9 cellular contexts compared by ENCODE assay signal in genomic region chr1:50873458-50874187, GRCh38.
A peak's percentile ranks its signal among the peaks of the same experiment; 100 is the strongest.
DNase-seq lines count a peak whose midpoint lies in the region; ATAC-seq and TF ChIP-seq lines count a peak whose summit lies in the region.
"Had no signal": no experiment of that assay in that cellular context is flagged by ENCODE, and none has a peak within 500 bp of the region (broad histone marks: within the 10 kb centered on the region; RNA-seq: fewer than 3 reads in every experiment).

No MANE protein-coding gene starts in this region.

- peak; percentile 19 for TF ChIP-seq CTCF in AG04449 (IDR thresholded peaks at IDR 0.05; ENCODE audit: insufficient read depth, low read length, missing control alignments)

- no peak overlapping the region for H3K27ac Mint-ChIP-seq in stimulated activated naive CD8-positive, alpha-beta T cell treated with anti-CD3 and anti-CD28 coated beads, Interleukin-15, amount 100 ng/mL, for 72 hours

- POLR2A ChIA-PET in AG04449 (lab: Yijun Ruan, JAX), result no interaction called here

- ATAC-seq in GM18505 (IDR thresholded peaks at IDR 0.05; ENCODE audit: unreplicated experiment) (peak; percentile 92), HG02884 (IDR thresholded peaks at IDR 0.05; ENCODE audit: unreplicated experiment) (peak; percentile 93)
- ATAC-seq in stimulated activated naive CD8-positive, alpha-beta T cell treated with anti-CD3 and anti-CD28 coated beads, Interleukin-15, amount 100 ng/mL, for 72 hours, result peak; percentile 81

- DNase-seq in AG04449 (ENCODE audit: low read depth, low spot score), result no peak
- DNase-seq in NCI-H2081 (lab: John Stamatoyannopoulos, UW), result peak; percentile 60 to 70
- peak; percentile 45 to 71 for DNase-seq in activated CD4-positive, alpha-beta T cell treated with anti-CD3 and anti-CD28 coated beads for 4 hours
- DNase-seq in effector CD8-positive, alpha-beta T cell (lab: John Stamatoyannopoulos, UW), result peak; percentile 27
- DNase-seq in mucosa of gallbladder (ENCODE audit: low spot score), result peak; percentile 71
- peak; percentile 44 to 54 for DNase-seq in stimulated activated naive CD8-positive, alpha-beta T cell treated with anti-CD3 and anti-CD28 coated beads, Interleukin-15, amount 100 ng/mL, for 72 hours

- no peak for TF ChIP-seq POLR2A in GM18505 (IDR thresholded peaks at IDR 0.05; ENCODE audit: borderline replicate concordance, extremely low read depth, insufficient read depth, insufficient read length)

- H3K4me3 ChIP-seq in AG04449 (ENCODE audit: low read depth, low read length), result no peak overlapping the region
- H3K4me3 ChIP-seq: SK-N-MC had no signal

- no peaks in the 10 kb centered on the region for H3K27me3 Mint-ChIP-seq in stimulated activated naive CD8-positive, alpha-beta T cell treated with anti-CD3 and anti-CD28 coated beads, Interleukin-15, amount 100 ng/mL, for 72 hours

- CTCF ChIA-PET in AG04449 (lab: Yijun Ruan, JAX), result interaction anchor here (0.5 to 2.0 kb wide), 14 partner anchors 14 to 320 kb away, joined by 3 to 13 read pairs (median 4); no protein-coding TSS in a partner anchor

- H3K4me3 Mint-ChIP-seq in stimulated activated naive CD8-positive, alpha-beta T cell treated with anti-CD3 and anti-CD28 coated beads, Interleukin-15, amount 100 ng/mL, for 72 hours, result no peak overlapping the region

- peaks cover 14% of the 10 kb centered on the region for H3K4me1 Mint-ChIP-seq in stimulated activated naive CD8-positive, alpha-beta T cell treated with anti-CD3 and anti-CD28 coated beads, Interleukin-15, amount 100 ng/mL, for 72 hours

- H3K9me3 Mint-ChIP-seq in stimulated activated naive CD8-positive, alpha-beta T cell treated with anti-CD3 and anti-CD28 coated beads, Interleukin-15, amount 100 ng/mL, for 72 hours, result no peaks in the 10 kb centered on the region
